Comparison of ENCODE assay signal across 11 cellular contexts in genomic region chr6:13273202-13273930, GRCh38. TPM values are rescaled to one million over a fixed set of nuclear protein-coding genes. Genes with fewer than 3 reads are reported as not detected.
DNase-seq lines count a peak whose midpoint lies in the region; ATAC-seq, FAIRE-seq and TF ChIP-seq lines count a peak whose summit lies in the region.
"Had no signal": no experiment of that assay in that cellular context is flagged by ENCODE, and none has a peak within 500 bp of the region (broad histone marks: within the 10 kb centered on the region; RNA-seq: fewer than 3 reads in every experiment).

No MANE protein-coding gene starts in this region.

- no peaks in the 10 kb centered on the region for H3K27me3 ChIP-seq in CD4-positive, CD25-positive, alpha-beta regulatory T cell (ENCODE audit: control insufficient read depth, insufficient read depth, low read length)
- no peaks in the 10 kb centered on the region for H3K27me3 ChIP-seq in astrocyte (ENCODE audit: insufficient read depth, low read length)
- H3K27me3 ChIP-seq: testis had no signal

- peak overlapping the region in 2 of 3 donors; percentile 27 to 31 for H3K27ac Mint-ChIP-seq in CD4-positive, CD25-positive, alpha-beta regulatory T cell
- peak overlapping the region; percentile 98 for H3K27ac Mint-ChIP-seq in astrocyte (ENCODE audit: unreplicated experiment)
- peak overlapping the region; percentile 89 for H3K27ac Mint-ChIP-seq in neural crest cell (ENCODE audit: unreplicated experiment)

- H3K36me3 Mint-ChIP-seq in CD4-positive, CD25-positive, alpha-beta regulatory T cell, result peaks cover 7% of the 10 kb centered on the region
- peaks cover 4% of the 10 kb centered on the region for H3K36me3 Mint-ChIP-seq in astrocyte (ENCODE audit: low read depth, unreplicated experiment)
- H3K36me3 Mint-ChIP-seq in neural crest cell (ENCODE audit: low read depth), result no peaks in the 10 kb centered on the region

- no peaks in the 10 kb centered on the region for H3K9me3 ChIP-seq in CD4-positive, CD25-positive, alpha-beta regulatory T cell (ENCODE audit: control insufficient read depth in 2 of 2, low read length in 2 of 2)
- no peaks in the 10 kb centered on the region for H3K9me3 ChIP-seq in astrocyte (ENCODE audit: insufficient read depth, low read depth, low read length)
- H3K9me3 ChIP-seq: testis had no signal

- no peak for ATAC-seq in CD4-positive, CD25-positive, alpha-beta regulatory T cell (ENCODE audit: low read depth in 2 of 2)
- peak; percentile 2 for ATAC-seq in GM21360 (IDR thresholded peaks at IDR 0.05; ENCODE audit: unreplicated experiment)
- ATAC-seq in HG02852 (IDR thresholded peaks at IDR 0.05; ENCODE audit: unreplicated experiment), result no peak

- H3K4me3 Mint-ChIP-seq in CD4-positive, CD25-positive, alpha-beta regulatory T cell, result peak overlapping the region in 3 of 4 donors; percentile 11 to 84 (median 73)
- no peak overlapping the region for H3K4me3 Mint-ChIP-seq in astrocyte (ENCODE audit: unreplicated experiment)
- H3K4me3 Mint-ChIP-seq in neural crest cell, result peak overlapping the region; percentile 47

- no peaks in the 10 kb centered on the region for H3K27me3 Mint-ChIP-seq in CD4-positive, CD25-positive, alpha-beta regulatory T cell
- H3K27me3 Mint-ChIP-seq in astrocyte (ENCODE audit: low read depth, unreplicated experiment), result no peaks in the 10 kb centered on the region
- H3K27me3 Mint-ChIP-seq in neural crest cell (ENCODE audit: low read depth), result no peaks in the 10 kb centered on the region

- no peak for FAIRE-seq in astrocyte (lab: Jason Lieb, UNC)

- no peak for TF ChIP-seq CTCF in astrocyte (IDR thresholded peaks at IDR 0.05; ENCODE audit: insufficient read depth, low read depth, low read length)
- TF ChIP-seq CTCF in neural crest cell (conservative IDR thresholded peaks at IDR 0.05), result no peak
- TF ChIP-seq CTCF in GM20000 (IDR thresholded peaks at IDR 0.05; ENCODE audit: extremely low read depth, missing control alignments), result no peak

- H3K4me1 Mint-ChIP-seq in CD4-positive, CD25-positive, alpha-beta regulatory T cell, result peaks cover 0 to 23% (median 17%) of the 10 kb centered on the region in 4 donors
- H3K4me1 Mint-ChIP-seq in astrocyte (ENCODE audit: low read depth, unreplicated experiment), result peaks cover 44% of the 10 kb centered on the region
- peaks cover 43% of the 10 kb centered on the region for H3K4me1 Mint-ChIP-seq in neural crest cell

- no peak overlapping the region for H3K9ac ChIP-seq in astrocyte (ENCODE audit: low read length)

- H3K79me2 ChIP-seq in astrocyte (ENCODE audit: insufficient read depth, low read length), result no peaks in the 10 kb centered on the region

- no peak overlapping the region for H3K4me3 ChIP-seq in CD4-positive, CD25-positive, alpha-beta regulatory T cell (ENCODE audit: low read depth, low read length)
- H3K4me3 ChIP-seq in astrocyte (ENCODE audit: insufficient read depth, low read depth, low read length), result no peak overlapping the region
- H3K4me3 ChIP-seq: testis had no signal

- H4K20me1 ChIP-seq in astrocyte (ENCODE audit: insufficient read depth, low read length), result no peaks in the 10 kb centered on the region

- H3K27ac ChIP-seq in CD4-positive, CD25-positive, alpha-beta regulatory T cell (ENCODE audit: insufficient read depth, low read length, poor library complexity, severe bottlenecking), result no peak overlapping the region
- no peak overlapping the region for H3K27ac ChIP-seq in astrocyte (ENCODE audit: low read depth, low read length)
- H3K27ac ChIP-seq: testis had no signal

- H2AFZ ChIP-seq in astrocyte (ENCODE audit: low read depth, low read length), result no peak overlapping the region

- DNase-seq in CD4-positive, CD25-positive, alpha-beta regulatory T cell, result no peak
- DNase-seq in astrocyte (ENCODE audit: low read depth) (peak; percentile 6), neural crest cell (ENCODE audit: low read depth, low spot score) (no peak), NCI-H2107 (lab: John Stamatoyannopoulos, UW) (no peak), GM20000 (ENCODE audit: low spot score) (no peak)
- no peak for DNase-seq in activated naive CD4-positive, alpha-beta T cell treated with anti-CD3 and anti-CD28 coated beads, Interleukin-2, amount 50 U/mL, for 16 hours
- DNase-seq: COR-L47, NCI-H187 had no signal

- H3K9me3 Mint-ChIP-seq in CD4-positive, CD25-positive, alpha-beta regulatory T cell, result peaks cover 0 to 2% (median 0%) of the 10 kb centered on the region in 7 donors
- H3K9me3 Mint-ChIP-seq in astrocyte (ENCODE audit: unreplicated experiment), result no peaks in the 10 kb centered on the region
- peaks cover 2% of the 10 kb centered on the region for H3K9me3 Mint-ChIP-seq in neural crest cell

- no peak overlapping the region for H3K4me2 ChIP-seq in astrocyte (ENCODE audit: low read length)

- peaks cover 15% of the 10 kb centered on the region for H3K4me1 ChIP-seq in CD4-positive, CD25-positive, alpha-beta regulatory T cell (ENCODE audit: control insufficient read depth, insufficient read depth, low read length, poor library complexity, severe bottlenecking)
- peaks cover 6% of the 10 kb centered on the region for H3K4me1 ChIP-seq in astrocyte (ENCODE audit: insufficient read depth, low read length)
- H3K4me1 ChIP-seq: testis had no signal

- no peaks in the 10 kb centered on the region for H3K36me3 ChIP-seq in CD4-positive, CD25-positive, alpha-beta regulatory T cell (ENCODE audit: control insufficient read depth, insufficient read depth, low read length)
- H3K36me3 ChIP-seq in astrocyte (ENCODE audit: insufficient read depth, low read length), result no peaks in the 10 kb centered on the region

RNA-seq across cellular contexts. Expression of gene TBC1D7, which starts 55.0 kb away (rescaled TPM):
- 16.2 TPM for total RNA-seq in CD4-positive, CD25-positive, alpha-beta regulatory T cell
- polyA plus RNA-seq in CD4-positive, CD25-positive, alpha-beta regulatory T cell, result 10 to 100 TPM; 18.7 to 31.3 (median 22.5) TPM
- total RNA-seq in astrocyte, result 27.2 and 27.9 TPM in 2 replicates
- 35.4 TPM in 2 replicates for total RNA-seq in neural crest cell

Comparison
In these comparisons a context has a peak if more than half of its experiments do, and no peak if none do; other contexts are left out.
1. H3K27ac Mint-ChIP-seq: peak in every context shown above with its lines; median percentile 98 in astrocyte; 89 in neural crest cell; 29 in CD4-positive, CD25-positive, alpha-beta regulatory T cell.